Comparison of ENCODE assay signal across 10 cellular contexts in genomic region chr11:93648168-93648567, GRCh38. TPM values are rescaled to one million over a fixed set of nuclear protein-coding genes. Genes with fewer than 3 reads are reported as not detected.
A peak's percentile ranks its signal among the peaks of the same experiment; 100 is the strongest.
DNase-seq lines count a peak whose midpoint lies in the region; ATAC-seq and TF ChIP-seq lines count a peak whose summit lies in the region.
"Had no signal": no experiment of that assay in that cellular context is flagged by ENCODE, and none has a peak within 500 bp of the region (broad histone marks: within the 10 kb centered on the region; RNA-seq: fewer than 3 reads in every experiment).

No MANE protein-coding gene starts in this region.

- peaks cover 14% of the 10 kb centered on the region for H3K4me1 Mint-ChIP-seq in CD4-positive, alpha-beta T cell (ENCODE audit: low read depth)

- no peaks in the 10 kb centered on the region for H3K9me3 ChIP-seq in A673 (ENCODE audit: low read depth, low read length, poor library complexity, severe bottlenecking)
- H3K9me3 ChIP-seq in CD4-positive, alpha-beta T cell (ENCODE audit: control insufficient read depth, low read length): no peaks in the 10 kb centered on the region

- H3K4me3 ChIP-seq in A673 (ENCODE audit: low read depth, low read length, poor library complexity, severe bottlenecking): no peak overlapping the region
- no peak overlapping the region for H3K4me3 ChIP-seq in GM12875 (ENCODE audit: low read depth, low read length)
- H3K4me3 ChIP-seq in choroid plexus epithelial cell (ENCODE audit: low read depth, low read length): no peak overlapping the region

- no peak for ATAC-seq in GM19452 (IDR thresholded peaks at IDR 0.05; ENCODE audit: unreplicated experiment)
- ATAC-seq in CD4-positive, alpha-beta T cell (ENCODE audit: poor library complexity): no peak

- H3K4me1 ChIP-seq in A673 (ENCODE audit: insufficient read depth, low read length, poor library complexity, severe bottlenecking): no peaks in the 10 kb centered on the region

- BruUV-seq in A673 (replicated peaks; lab: Mats Ljungman, UMichigan): no TSS peak

- CTCF ChIA-PET in A673 (lab: Charles Lee): interaction anchor here (0.6 to 1.0 kb wide), 3 partner anchors 412 to 907 kb away, joined by 3 to 5 read pairs (median 3); no protein-coding TSS in a partner anchor
- CTCF ChIA-PET in CD4-positive, alpha-beta T cell (lab: Charles Lee): no interaction called here

- H3K27ac Mint-ChIP-seq in CD4-positive, alpha-beta T cell: no peak overlapping the region

- DNase-seq in A673 (ENCODE audit: low spot score): peak; percentile 43
- DNase-seq in NCI-H1092 (lab: John Stamatoyannopoulos, UW): peak; percentile 5
- DNase-seq in choroid plexus epithelial cell (ENCODE audit: low read depth): peak; percentile 72
- DNase-seq in Ammon's horn (ENCODE audit: low spot score): no peak
- no peak for DNase-seq in CD4-positive, alpha-beta T cell
- DNase-seq in GM19238 (ENCODE audit: insufficient read length, low spot score): no peak
- DNase-seq: activated naive CD4-positive, alpha-beta T cell treated with Interleukin-2 at 50 U/mL for 16 hours had no signal

- H3K27ac ChIP-seq in A673 (ENCODE audit: low read depth, low read length, poor library complexity, severe bottlenecking): no peak overlapping the region
- H3K27ac ChIP-seq in CD4-positive, alpha-beta T cell (ENCODE audit: low read depth, low read length): no peak overlapping the region
- H3K27ac ChIP-seq: KMS-11 had no signal

- no peaks in the 10 kb centered on the region for H3K9me3 Mint-ChIP-seq in CD4-positive, alpha-beta T cell

- H3K36me3 ChIP-seq in A673 (ENCODE audit: insufficient read depth, low read length, poor library complexity, severe bottlenecking): no peaks in the 10 kb centered on the region

- peaks cover 2% of the 10 kb centered on the region for H3K27me3 ChIP-seq in A673 (replicated peaks; ENCODE audit: insufficient read depth, low read depth, low read length, poor library complexity)
- no peaks in the 10 kb centered on the region for H3K27me3 ChIP-seq in CD4-positive, alpha-beta T cell (ENCODE audit: control insufficient read depth, insufficient read depth, low read length)

- TF ChIP-seq CTCF in A673 (conservative IDR thresholded peaks at IDR 0.05; ENCODE audit: low read depth, low read length) (peak; percentile 61), GM12875 (IDR thresholded peaks at IDR 0.05; ENCODE audit: borderline replicate concordance, insufficient read depth, low read depth, low read length) (peak; percentile 24; the same call in 1 of the 2 replicates), choroid plexus epithelial cell (conservative IDR thresholded peaks at IDR 0.05; ENCODE audit: low read depth, low read length) (peak; percentile 69)
- no peak for TF ChIP-seq CTCF in CD4-positive, alpha-beta T cell (IDR thresholded peaks at IDR 0.05)

- no peaks in the 10 kb centered on the region for H3K36me3 Mint-ChIP-seq in CD4-positive, alpha-beta T cell (ENCODE audit: low read depth)

- POLR2A ChIA-PET in A673 (lab: Charles Lee; ENCODE audit: low non-redundant PET): no interaction called here
- POLR2A ChIA-PET in CD4-positive, alpha-beta T cell (lab: Charles Lee): interaction anchor here (0.5 kb wide), 1 partner anchor 127 kb away, joined by 3 read pairs; no protein-coding TSS in a partner anchor

- no peak overlapping the region for H3K4me3 Mint-ChIP-seq in CD4-positive, alpha-beta T cell

- peaks cover 5% of the 10 kb centered on the region for H3K27me3 Mint-ChIP-seq in CD4-positive, alpha-beta T cell

- intact Hi-C loops in A673 (cut with micrococcal nuclease; ENCODE audit: unreplicated experiment): loop anchor here (10.0 kb wide), 1 partner anchor 703 kb away; no protein-coding TSS in a partner anchor
- intact Hi-C loops in CD4-positive, alpha-beta T cell (cut with DNase I, micrococcal nuclease): loop anchor here (5.0 to 10.0 kb wide), 2 partner anchors 101 to 103 kb away; partner anchors contain the start of gene SMCO4 (in 1 of the 2)

RNA-seq across cellular contexts. Expression of gene CEP295, which starts 13.3 kb away (rescaled TPM):
- total RNA-seq in A673 (2021): 34.5 and 37.3 TPM in 2 replicates
- total RNA-seq in CD4-positive, alpha-beta T cell: 10 to 100 TPM; 11.2 to 13.1 TPM

Comparison
In these comparisons a context has a peak if more than half of its experiments do, and no peak if none do; other contexts are left out.
1. DNase-seq: peak in A673 (single experiment), NCI-H1092 (single experiment) and choroid plexus epithelial cell (single experiment); none in Ammon's horn (single experiment), CD4-positive, alpha-beta T cell (0 of 10) and GM19238 (single experiment).